ENCODE assay signal across 16 cellular contexts in genomic region chr12:116954700-116955381, GRCh38. TPM values are rescaled to one million over a fixed set of nuclear protein-coding genes. Genes with fewer than 3 reads are reported as not detected.
DNase-seq lines count a peak whose midpoint lies in the region; ATAC-seq and TF ChIP-seq lines count a peak whose summit lies in the region.
"Had no signal": no experiment of that assay in that cellular context is flagged by ENCODE, and none has a peak within 500 bp of the region (broad histone marks: within the 10 kb centered on the region; RNA-seq: fewer than 3 reads in every experiment).

No MANE protein-coding gene starts in this region.

- TF ChIP-seq POLR2A in right lobe of liver (IDR thresholded peaks at IDR 0.05) (no peak), testis (IDR thresholded peaks at IDR 0.05) (no peak)

- H3K4me1 ChIP-seq in right lobe of liver = peaks cover 0 to 13% (median 0%) of the 10 kb centered on the region in 4 donors
- H3K4me1 ChIP-seq in testis = no peaks in the 10 kb centered on the region
- H3K4me1 ChIP-seq: uterus had no signal

- no peak overlapping the region for H3K27ac ChIP-seq in right lobe of liver
- no peak overlapping the region for H3K27ac ChIP-seq in testis
- no peak overlapping the region for H3K27ac ChIP-seq in dorsolateral prefrontal cortex
- H3K27ac ChIP-seq: uterus had no signal

- ATAC-seq in right lobe of liver (peak; percentile 61 to 93 (median 92)), omental fat pad (ENCODE audit: low FRiP score) (no peak)

- no peak for TF ChIP-seq CTCF in right lobe of liver (IDR thresholded peaks at IDR 0.05)
- no peak for TF ChIP-seq CTCF in testis (IDR thresholded peaks at IDR 0.05)
- TF ChIP-seq CTCF in omental fat pad (IDR thresholded peaks at IDR 0.05) = no peak
- TF ChIP-seq CTCF in dorsolateral prefrontal cortex (IDR thresholded peaks at IDR 0.05 in 54 of 56, conservative IDR thresholded peaks at IDR 0.05 in 2 of 56; ENCODE audit: low read depth in 1 of 56, partially characterized antibody in 56 of 56) = no peak

- peak; percentile 65 for DNase-seq in NCI-H69 (lab: John Stamatoyannopoulos, UW)
- DNase-seq in dermis microvascular lymphatic vessel endothelial cell (ENCODE audit: low read depth in 2 of 2) = peak; percentile 3 to 46
- DNase-seq in right lobe of liver = peak; percentile 28 to 79 (median 69)
- DNase-seq in testis = peak; percentile 40
- DNase-seq in omental fat pad (ENCODE audit: low spot score) = no peak
- DNase-seq in mucosa of gallbladder (ENCODE audit: low spot score) = no peak
- no peak for DNase-seq in dorsolateral prefrontal cortex
- DNase-seq: activated CD4-positive, alpha-beta T cell treated with anti-CD3 and anti-CD28 coated beads for 1 hour; activated naive CD4-positive, alpha-beta T cell treated with Interleukin-2 at 50 U/mL for 16 hours; activated T-cell treated with anti-CD3 and anti-CD28 coated beads, Interleukin-2, amount 50 U/mL, for 1 hour; amniotic stem cell; NCI-H2227 treated with DMSO at 0.1 percent for 48 hours; NCI-H774; SIG-M5; uterus had no signal

- no peaks in the 10 kb centered on the region for H3K27me3 ChIP-seq in right lobe of liver
- H3K27me3 ChIP-seq in testis = no peaks in the 10 kb centered on the region
- H3K27me3 ChIP-seq in dorsolateral prefrontal cortex = no peaks in the 10 kb centered on the region
- H3K27me3 ChIP-seq: uterus had no signal

- H3K9me3 ChIP-seq in right lobe of liver (no peaks in the 10 kb centered on the region), testis (no peaks in the 10 kb centered on the region)
- H3K9me3 ChIP-seq: uterus had no signal

- 59% methylated on average over 13 of the region's 13 CpGs for WGBS in right lobe of liver (ENCODE audit: insufficient coverage, low coverage, low lambda C conversion rate, missing lambda C conversion rate)
- WGBS in testis, 2 donors = 58 to 60% methylated on average over 13 of the region's 13 CpGs

- intact Hi-C loops in right lobe of liver (cut with DNase I) (no loop called here), testis (cut with DNase I; ENCODE audit: low total_unique reads) (no loop called here), dorsolateral prefrontal cortex (cut with DNase I) (no loop called here)

- H3K36me3 ChIP-seq in right lobe of liver (no peaks in the 10 kb centered on the region), testis (ENCODE audit: low read depth, missing control alignments) (no peaks in the 10 kb centered on the region)
- H3K36me3 ChIP-seq: uterus had no signal

- H3K4me3 ChIP-seq in right lobe of liver = no peak overlapping the region
- H3K4me3 ChIP-seq in testis = no peak overlapping the region
- H3K4me3 ChIP-seq in dorsolateral prefrontal cortex = no peak overlapping the region
- H3K4me3 ChIP-seq: K562, uterus had no signal

RNA-seq across cellular contexts. Expression of gene FBXW8, which starts 44.1 kb away (rescaled TPM):
- total RNA-seq in dermis microvascular lymphatic vessel endothelial cell (6.8 and 12.6 TPM in 2 replicates), right lobe of liver (1 to 10 TPM; 4.5 to 9.6 (median 6.3) TPM), testis (10 to 100 TPM; 31.0 to 32.8 TPM), omental fat pad (10 to 100 TPM in 3 of 4 donors, 1 to 10 TPM in 1; 8.9 to 21.6 (median 12.2) TPM), mucosa of gallbladder (11.7 TPM), dorsolateral prefrontal cortex (10 to 100 TPM in 80 of 120 experiments, 1 to 10 TPM in 40; 6.8 to 18.0 (median 11.1) TPM)
- 11.1 TPM for polyA plus RNA-seq in testis (ENCODE audit: insufficient read depth, low read depth, low replicate concordance)

Comparison
In these comparisons a context has a peak if more than half of its experiments do, and no peak if none do; other contexts are left out.
1. DNase-seq: peak in NCI-H69 (single experiment), dermis microvascular lymphatic vessel endothelial cell (2 of 2), right lobe of liver (3 of 3) and testis (single experiment); none in omental fat pad (single experiment), mucosa of gallbladder (single experiment) and dorsolateral prefrontal cortex (0 of 10).